Comparison of ENCODE assay signal across 14 cellular contexts in the genomic region with DNA sequence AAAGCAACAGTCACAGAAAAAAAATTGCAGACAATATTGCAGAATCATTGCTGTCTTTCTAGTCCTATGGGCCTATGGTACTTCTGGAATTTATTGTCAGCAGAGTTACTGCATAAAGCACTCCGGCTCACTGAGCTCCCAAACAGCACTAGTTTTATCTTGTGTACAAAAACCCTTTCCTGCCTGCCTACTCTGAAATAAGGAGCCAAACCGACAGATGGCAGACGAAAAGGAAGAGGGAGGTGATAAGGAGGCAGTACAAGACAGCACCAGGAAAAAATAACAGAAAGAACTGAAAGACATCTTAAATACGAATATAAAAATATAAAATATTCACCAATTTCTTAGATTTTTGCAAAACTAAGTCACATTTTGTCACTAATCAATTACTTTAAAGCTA. TPM values are rescaled to one million over a fixed set of nuclear protein-coding genes. Genes with fewer than 3 reads are reported as not detected.
DNase-seq lines count a peak whose midpoint lies in the region; ATAC-seq, FAIRE-seq and TF ChIP-seq lines count a peak whose summit lies in the region.
"Had no signal": no experiment of that assay in that cellular context is flagged by ENCODE, and none has a peak within 500 bp of the region (broad histone marks: within the 10 kb centered on the region; RNA-seq: fewer than 3 reads in every experiment).

No MANE protein-coding gene starts in this region.

- no peak overlapping the region for H2BK5ac ChIP-seq in H1 (ENCODE audit: low read depth, low read length)

- H2BK15ac ChIP-seq in H1 (ENCODE audit: low read length) = no peak overlapping the region

- DNase-seq in T-helper 1 cell = no peak
- DNase-seq in OCI-M1 (lab: John Stamatoyannopoulos, UW) = peak; percentile 92
- no peak for DNase-seq in H1 (ENCODE audit: low read depth in 1 of 2, low spot score in 2 of 2)
- no peak for DNase-seq in osteocyte (ENCODE audit: extremely low spot score, unreplicated experiment)
- no peak for DNase-seq in activated CD8-positive, alpha-beta memory T cell treated with anti-CD3 and anti-CD28 coated beads, Interleukin-2, amount 10 ng/mL, durations not matched to agents 7 days and 5 days
- no peak for DNase-seq in stimulated activated naive CD4-positive, alpha-beta T cell treated with Interleukin-2 at 50 U/mL for 16 hours (lab: John Stamatoyannopoulos, UW)
- DNase-seq: H7; hypothalamus; natural killer cell; NK-92 treated with Interleukin-12 subunit alpha and Interleukin-12 subunit beta, amount 100 ng/mL, for 24 hours had no signal

- H3K23ac ChIP-seq in H1 (ENCODE audit: insufficient read length) = no peak overlapping the region

- H2BK12ac ChIP-seq in H1 (ENCODE audit: low read depth, low read length) = no peak overlapping the region

- FAIRE-seq in H1 (lab: Jason Lieb, UNC) = no peak

- H3K56ac ChIP-seq in H1 (replicated peaks; ENCODE audit: insufficient read length, low read depth, low read length) = no peak overlapping the region

- CTCF ChIA-PET in H1 (lab: Charles Lee; ENCODE audit: partially characterized antibody) = interaction anchor here (0.6 to 1.5 kb wide), 7 partner anchors 18 to 232 kb away, joined by 3 to 7 read pairs (median 3); no protein-coding TSS in a partner anchor
- CTCF ChIA-PET in activated CD8-positive, alpha-beta memory T cell treated with anti-CD3 and anti-CD28 coated beads, Interleukin-2, amount 10 ng/mL, durations not matched to agents 7 days and 5 days (lab: Charles Lee) = interaction anchor here (1.0 to 1.2 kb wide), 4 partner anchors 24 to 245 kb away, joined by 3 to 5 read pairs (median 3); no protein-coding TSS in a partner anchor

- H4K20me1 ChIP-seq in H1 (replicated peaks in 1 of 2; ENCODE audit: control insufficient read depth in 1 of 2, insufficient read depth in 2 of 2, low read length in 2 of 2) = peaks cover 0 to 2% of the 10 kb centered on the region in 2 experiments

- no peak overlapping the region for H2BK120ac ChIP-seq in H1 (replicated peaks; ENCODE audit: low read depth, low read length)

- no peak for TF ChIP-seq POLR2A in H1 (IDR thresholded peaks at IDR 0.05; ENCODE audit: control extremely low read depth in 1 of 2, low read depth in 2 of 2, low read length in 2 of 2)

- no peak overlapping the region for H3K27ac Mint-ChIP-seq in T-helper 1 cell treated with Interleukin-12 subunit alpha and Interleukin-12 subunit beta and Interleukin-4 antibody, amounts not matched to agents 30 μg/mL and 1 μg/mL, for 36 hours
- peak overlapping the region; percentile 59 for H3K27ac Mint-ChIP-seq in osteocyte (ENCODE audit: unreplicated experiment)
- H3K27ac Mint-ChIP-seq in activated CD8-positive, alpha-beta memory T cell treated with anti-CD3 and anti-CD28 coated beads, Interleukin-2, amount 10 ng/mL, durations not matched to agents 7 days and 5 days = no peak overlapping the region

- H3K9me3 ChIP-seq in H1 (ENCODE audit: insufficient read depth in 2 of 2, low read depth in 1 of 2, low read length in 1 of 2) = no peaks in the 10 kb centered on the region

- 0 out of 2 replicates have a peak overlapping the region, but pooled peaks have one; percentile 58 for H2AK5ac ChIP-seq in H1 (ENCODE audit: low read depth, low read length)

- no peak overlapping the region for H3K18ac ChIP-seq in H1 (ENCODE audit: extremely low read depth, low read length)

- H4K91ac ChIP-seq in H1 (replicated peaks; ENCODE audit: insufficient read length, low read length) = no peak overlapping the region

- peaks cover 8% of the 10 kb centered on the region for H3K36me3 Mint-ChIP-seq in T-helper 1 cell treated with Interleukin-12 subunit alpha and Interleukin-12 subunit beta and Interleukin-4 antibody, amounts not matched to agents 30 μg/mL and 1 μg/mL, for 36 hours (ENCODE audit: low read depth)
- no peaks in the 10 kb centered on the region for H3K36me3 Mint-ChIP-seq in osteocyte (ENCODE audit: unreplicated experiment)
- peaks cover 6% of the 10 kb centered on the region for H3K36me3 Mint-ChIP-seq in activated CD8-positive, alpha-beta memory T cell treated with anti-CD3 and anti-CD28 coated beads, Interleukin-2, amount 10 ng/mL, durations not matched to agents 7 days and 5 days
- H3K36me3 Mint-ChIP-seq: natural killer cell had no signal

- 59% methylated on average over 4 of the region's 4 CpGs; no CpG with 5 or more reads in 1 of the 2 experiments for WGBS in H1 (ENCODE audit: extremely low coverage in 1 of 2, insufficient coverage in 1 of 2, insufficient read length in 1 of 2, insufficient replicate concordance in 2 of 2, low coverage in 1 of 2, low lambda C conversion rate in 2 of 2, missing lambda C conversion rate in 1 of 2), 2 experiments

- no peaks in the 10 kb centered on the region for H3K9me3 Mint-ChIP-seq in T-helper 1 cell treated with Interleukin-12 subunit alpha and Interleukin-12 subunit beta and Interleukin-4 antibody, amounts not matched to agents 30 μg/mL and 1 μg/mL, for 36 hours
- no peaks in the 10 kb centered on the region for H3K9me3 Mint-ChIP-seq in osteocyte (ENCODE audit: unreplicated experiment)
- H3K9me3 Mint-ChIP-seq in activated CD8-positive, alpha-beta memory T cell treated with anti-CD3 and anti-CD28 coated beads, Interleukin-2, amount 10 ng/mL, durations not matched to agents 7 days and 5 days (ENCODE audit: low read depth) = no peaks in the 10 kb centered on the region
- H3K9me3 Mint-ChIP-seq: natural killer cell had no signal

- H2BK20ac ChIP-seq in H1 (ENCODE audit: low read length) = no peak overlapping the region

- no peaks in the 10 kb centered on the region for H3K27me3 Mint-ChIP-seq in T-helper 1 cell treated with Interleukin-12 subunit alpha and Interleukin-12 subunit beta and Interleukin-4 antibody, amounts not matched to agents 30 μg/mL and 1 μg/mL, for 36 hours (ENCODE audit: low read depth)
- no peaks in the 10 kb centered on the region for H3K27me3 Mint-ChIP-seq in osteocyte (ENCODE audit: unreplicated experiment)
- H3K27me3 Mint-ChIP-seq in activated CD8-positive, alpha-beta memory T cell treated with anti-CD3 and anti-CD28 coated beads, Interleukin-2, amount 10 ng/mL, durations not matched to agents 7 days and 5 days = no peaks in the 10 kb centered on the region

- no peak overlapping the region for H4K8ac ChIP-seq in H1 (ENCODE audit: extremely low read depth, insufficient read depth, low read length)

- peaks cover 49% of the 10 kb centered on the region for H3K4me1 Mint-ChIP-seq in T-helper 1 cell treated with Interleukin-12 subunit alpha and Interleukin-12 subunit beta and Interleukin-4 antibody, amounts not matched to agents 30 μg/mL and 1 μg/mL, for 36 hours (ENCODE audit: low read depth)
- peaks cover 16% of the 10 kb centered on the region for H3K4me1 Mint-ChIP-seq in osteocyte (ENCODE audit: unreplicated experiment)
- H3K4me1 Mint-ChIP-seq in activated CD8-positive, alpha-beta memory T cell treated with anti-CD3 and anti-CD28 coated beads, Interleukin-2, amount 10 ng/mL, durations not matched to agents 7 days and 5 days = peaks cover 38% of the 10 kb centered on the region

- H3K4me2 ChIP-seq in H1 (ENCODE audit: insufficient read depth in 1 of 2, low read depth in 2 of 2, low read length in 2 of 2) = no peak overlapping the region

- H3K27me3 ChIP-seq in H1 (replicated peaks in 1 of 4; ENCODE audit: control insufficient read depth in 3 of 4, extremely low read depth in 1 of 4, insufficient read depth in 3 of 4, low read length in 3 of 4) = no peaks in the 10 kb centered on the region
- H3K27me3 ChIP-seq: dorsolateral prefrontal cortex had no signal

- H3K4ac ChIP-seq in H1 (replicated peaks; ENCODE audit: insufficient read length, low read depth, low read length) = no peak overlapping the region

- H3K27ac ChIP-seq in H1 (ENCODE audit: low read depth, low read length) = no peak overlapping the region
- H3K27ac ChIP-seq: 22Rv1 had no signal

- no peak overlapping the region for H3K9ac ChIP-seq in H1 (replicated peaks in 1 of 4; ENCODE audit: extremely low read depth in 1 of 4, low read depth in 3 of 4, low read length in 3 of 4)

- TF ChIP-seq EP300 in H1 (IDR thresholded peaks at IDR 0.05; ENCODE audit: borderline replicate concordance in 1 of 2, low read depth in 2 of 2, low read length in 2 of 2) = no peak

- H3K14ac ChIP-seq in H1 (ENCODE audit: insufficient read length) = no peak overlapping the region

- no peaks in the 10 kb centered on the region; the same call in 1 of the 2 replicates for H3K79me1 ChIP-seq in H1 (ENCODE audit: low read depth, low read length)

- H3K79me2 ChIP-seq in H1 (ENCODE audit: control insufficient read depth in 1 of 2, insufficient read depth in 2 of 2, low read length in 2 of 2) = peaks cover 4 to 81% of the 10 kb centered on the region in 2 experiments

- H3K4me3 ChIP-seq in H1 (ENCODE audit: extremely low read depth in 1 of 4, insufficient read depth in 2 of 4, low read depth in 3 of 4, low read length in 4 of 4) = no peak overlapping the region

- TF ChIP-seq CTCF in H1 (IDR thresholded peaks at IDR 0.05; ENCODE audit: control extremely low read depth in 1 of 3, insufficient read depth in 1 of 3, low read depth in 1 of 3, low read length in 3 of 3) (no peak), osteocyte (IDR thresholded peaks at IDR 0.05) (no peak)

- TF ChIP-seq RAD21 in H1 (IDR thresholded peaks at IDR 0.05 in 1 of 2, conservative IDR thresholded peaks at IDR 0.05 in 1 of 2; ENCODE audit: low read depth in 2 of 2, low read length in 2 of 2) = no peak

- H3K4me3 Mint-ChIP-seq in T-helper 1 cell treated with Interleukin-12 subunit alpha and Interleukin-12 subunit beta and Interleukin-4 antibody, amounts not matched to agents 30 μg/mL and 1 μg/mL, for 36 hours = peak overlapping the region; percentile 22
- no peak overlapping the region for H3K4me3 Mint-ChIP-seq in osteocyte (ENCODE audit: unreplicated experiment)
- no peak overlapping the region for H3K4me3 Mint-ChIP-seq in activated CD8-positive, alpha-beta memory T cell treated with anti-CD3 and anti-CD28 coated beads, Interleukin-2, amount 10 ng/mL, durations not matched to agents 7 days and 5 days
- H3K4me3 Mint-ChIP-seq: natural killer cell had no signal

- ATAC-seq in activated CD8-positive, alpha-beta memory T cell treated with anti-CD3 and anti-CD28 coated beads, Interleukin-2, amount 10 ng/mL, durations not matched to agents 7 days and 5 days = no peak
- no peak for ATAC-seq in HG02840 (IDR thresholded peaks at IDR 0.05; ENCODE audit: low FRiP score, unreplicated experiment)

- no peak overlapping the region for H2AFZ ChIP-seq in H1 (ENCODE audit: low read length)

- H3K23me2 ChIP-seq in H1 (ENCODE audit: low read depth, low read length) = no peaks in the 10 kb centered on the region; the same call in 1 of the 2 replicates

- POLR2A ChIA-PET in H1 (lab: Charles Lee; ENCODE audit: partially characterized antibody) = interaction anchor here (3.7 kb wide), 1 partner anchor 15 kb away, joined by 18 read pairs; a partner anchor contains a TSS

- H3K36me3 ChIP-seq in H1 (ENCODE audit: control insufficient read depth in 2 of 4, insufficient read depth in 4 of 4, low read length in 3 of 4) = no peaks in the 10 kb centered on the region

- H3K4me1 ChIP-seq in H1 (replicated peaks in 1 of 4; ENCODE audit: control insufficient read depth in 3 of 4, insufficient read depth in 4 of 4, low read length in 3 of 4) = peaks cover 0 to 19% (median 3%) of the 10 kb centered on the region in 4 experiments; a peak in 4 of 7 replicates

- no peak overlapping the region for H4K5ac ChIP-seq in H1 (ENCODE audit: insufficient read length, low read depth, low read length)

RNA-seq across cellular contexts. Expression of a gene that starts 15.6 kb away (rescaled TPM):
- total RNA-seq in H1 (2021; fragmentation: NEBNext Ultra II Directional; extraction: Animal tissue kit (Norgen Biotek cat#: 25700)) = 43.4 and 46.0 TPM in 2 replicates
- polyA plus RNA-seq in H1 (2011; rRNA removed) = 26.8 and 36.2 TPM in 2 replicates
- 28.7 TPM for polyA plus RNA-seq in H1 (2011; cell fraction: cytosol; rRNA removed)
- polyA plus RNA-seq in H1 (2011; cell fraction: nucleus; rRNA removed) = 69.0 TPM
- polyA plus RNA-seq in H1 (2012, experiment 1 of 2) = 34.4 to 51.7 TPM (median 38.0 TPM) in 4 replicates
- polyA plus RNA-seq in H1 (2012, experiment 2 of 2) = 2.4 TPM
- 15.3 TPM for polyA plus RNA-seq in H1 (2013, experiment 1 of 2)
- polyA plus RNA-seq in H1 (2013, experiment 2 of 2) = 12.6 TPM
- 65.5 and 98.2 TPM in 2 replicates for polyA minus RNA-seq in H1 (2011; rRNA and poly(A)+ RNA removed)
- 56.9 TPM for polyA minus RNA-seq in H1 (2011; cell fraction: cytosol; rRNA and poly(A)+ RNA removed)
- 87.7 TPM for polyA minus RNA-seq in H1 (2011; cell fraction: nucleus; rRNA and poly(A)+ RNA removed)
- total RNA-seq in osteocyte = 93.3 and 100 TPM in 2 replicates
- 100 to 1,000 TPM in 1 of 2 experiments, 10 to 100 TPM in 1; 84.4 to 105 TPM for total RNA-seq in activated CD8-positive, alpha-beta memory T cell treated with anti-CD3 and anti-CD28 coated beads, Interleukin-2, amount 10 ng/mL, durations not matched to agents 7 days and 5 days
